In genomic region chr9:69760278-69760610, GRCh38 we compare ENCODE assay signal across 8 cellular contexts. TPM values are rescaled to one million over a fixed set of nuclear protein-coding genes. Genes with fewer than 3 reads are reported as not detected.
DNase-seq lines count a peak whose midpoint lies in the region; ATAC-seq, FAIRE-seq and TF ChIP-seq lines count a peak whose summit lies in the region.

No MANE protein-coding gene starts in this region.

- H2AFZ ChIP-seq in astrocyte (ENCODE audit: low read depth, low read length): peak overlapping the region; percentile 66

- peaks cover 14% of the 10 kb centered on the region for H4K20me1 ChIP-seq in astrocyte (ENCODE audit: insufficient read depth, low read length)

- peak overlapping the region; percentile 98 for H3K27ac Mint-ChIP-seq in astrocyte (ENCODE audit: unreplicated experiment)

- H3K36me3 ChIP-seq in GM06990 (ENCODE audit: control insufficient read depth, insufficient read depth, low read length) (no peaks in the 10 kb centered on the region; the same call in 1 of the 2 replicates), astrocyte (ENCODE audit: insufficient read depth, low read length) (no peaks in the 10 kb centered on the region), tibial nerve (no peaks in the 10 kb centered on the region)

- WGBS in tibial nerve, 2 donors: 9 to 11% methylated on average over 7 of the region's 7 CpGs

- TF ChIP-seq CTCF in GM06990 (IDR thresholded peaks at IDR 0.05; ENCODE audit: insufficient read depth, low read length, poor library complexity, severe bottlenecking) (no peak), astrocyte (IDR thresholded peaks at IDR 0.05; ENCODE audit: insufficient read depth, low read depth, low read length) (no peak), tibial nerve (IDR thresholded peaks at IDR 0.05) (no peak)

- H3K9me3 Mint-ChIP-seq in astrocyte (ENCODE audit: unreplicated experiment): no peaks in the 10 kb centered on the region

- no peak for FAIRE-seq in astrocyte (lab: Jason Lieb, UNC)

- peak overlapping the region; percentile 96 for H3K9ac ChIP-seq in astrocyte (ENCODE audit: low read length)

- TF ChIP-seq POLR2A in tibial nerve (IDR thresholded peaks at IDR 0.05): no peak

- H3K27me3 ChIP-seq in GM06990 (replicated peaks; ENCODE audit: control insufficient read depth, insufficient read depth, low read length) (no peaks in the 10 kb centered on the region), astrocyte (ENCODE audit: insufficient read depth, low read length) (no peaks in the 10 kb centered on the region), tibial nerve (no peaks in the 10 kb centered on the region)

- ATAC-seq in HG03175 (IDR thresholded peaks at IDR 0.05; ENCODE audit: unreplicated experiment): peak; percentile 2
- ATAC-seq in left lobe of liver: peak; percentile 25
- ATAC-seq in HG02571 (IDR thresholded peaks at IDR 0.05; ENCODE audit: unreplicated experiment): no peak

- peaks cover 44% of the 10 kb centered on the region for H3K79me2 ChIP-seq in astrocyte (ENCODE audit: insufficient read depth, low read length)

- peaks cover 23% of the 10 kb centered on the region for H3K4me1 Mint-ChIP-seq in astrocyte (ENCODE audit: low read depth, unreplicated experiment)

- peaks cover 15% of the 10 kb centered on the region for H3K4me1 ChIP-seq in astrocyte (ENCODE audit: insufficient read depth, low read length)
- peaks cover 0 to 47% (median 5%) of the 10 kb centered on the region in 4 donors for H3K4me1 ChIP-seq in tibial nerve

- no peaks in the 10 kb centered on the region for H3K27me3 Mint-ChIP-seq in astrocyte (ENCODE audit: low read depth, unreplicated experiment)

- TF ChIP-seq EP300 in tibial nerve (IDR thresholded peaks at IDR 0.05): no peak

- H3K4me3 ChIP-seq in GM06990 (replicated peaks; ENCODE audit: low read depth, low read length) (peak overlapping the region; percentile 68), astrocyte (ENCODE audit: insufficient read depth, low read depth, low read length) (peak overlapping the region; percentile 79), tibial nerve (peak overlapping the region; percentile 62 to 98 (median 94))

- H3K4me2 ChIP-seq in astrocyte (ENCODE audit: low read length): peak overlapping the region; percentile 89

- no peaks in the 10 kb centered on the region for H3K9me3 ChIP-seq in astrocyte (ENCODE audit: insufficient read depth, low read depth, low read length)
- H3K9me3 ChIP-seq in tibial nerve: no peaks in the 10 kb centered on the region

- DNase-seq in GM06990 (ENCODE audit: extremely low read depth, insufficient read length): no peak
- DNase-seq in astrocyte (ENCODE audit: low read depth): no peak
- DNase-seq in left lobe of liver (ENCODE audit: low spot score): no peak
- peak in 1 of 2 donors; percentile 18 for DNase-seq in tibial nerve (ENCODE audit: low spot score in 2 of 2)
- DNase-seq in COLO829 (ENCODE audit: low spot score): no peak
- DNase-seq in activated CD4-positive, alpha-beta T cell treated with anti-CD3 and anti-CD28 coated beads for 1 hour: no peak

- H3K27ac ChIP-seq in astrocyte (ENCODE audit: low read depth, low read length) (peak overlapping the region; percentile 89), tibial nerve (peak overlapping the region; percentile 94 to 99 (median 98))

- H3K36me3 Mint-ChIP-seq in astrocyte (ENCODE audit: low read depth, unreplicated experiment): no peaks in the 10 kb centered on the region

- H3K4me3 Mint-ChIP-seq in astrocyte (ENCODE audit: unreplicated experiment): peak overlapping the region; percentile 88

RNA-seq across cellular contexts. Expression of gene PTAR1, which starts 0.4 kb away (rescaled TPM):
- 73.9 and 76.8 TPM in 2 replicates for total RNA-seq in astrocyte
- total RNA-seq in left lobe of liver: 23.1 TPM
- 10 to 100 TPM; 63.3 to 90.9 (median 68.4) TPM for total RNA-seq in tibial nerve
